9 cellular contexts compared by ENCODE assay signal in genomic region chr4:140609548-140610425, GRCh38. TPM values are rescaled to one million over a fixed set of nuclear protein-coding genes. Genes with fewer than 3 reads are reported as not detected.
A peak's percentile ranks its signal among the peaks of the same experiment; 100 is the strongest.
DNase-seq lines count a peak whose midpoint lies in the region; ATAC-seq lines count a peak whose summit lies in the region.
"Had no signal": no experiment of that assay in that cellular context is flagged by ENCODE, and none has a peak within 500 bp of the region (broad histone marks: within the 10 kb centered on the region; RNA-seq: fewer than 3 reads in every experiment).

No MANE protein-coding gene starts in this region.

- peak; percentile 52 for DNase-seq in ACHN
- DNase-seq in NCI-H1436 (lab: John Stamatoyannopoulos, UW) = peak; percentile 57
- DNase-seq in SW480 (ENCODE audit: low spot score) = peak; percentile 52
- peak; percentile 55 for DNase-seq in germinal center (ENCODE audit: low spot score)
- DNase-seq in renal cortical epithelial cell (ENCODE audit: low read depth) = peak; percentile 52
- DNase-seq in activated CD4-positive, alpha-beta T cell treated with anti-CD3 and anti-CD28 coated beads for 48 hours = no peak

- ATAC-seq in GM18499 (IDR thresholded peaks at IDR 0.05; ENCODE audit: insufficient read depth, unreplicated experiment) (peak; percentile 85), HG02884 (IDR thresholded peaks at IDR 0.05; ENCODE audit: unreplicated experiment) (peak; percentile 89)

- in situ Hi-C loops in ACHN (cut with HindIII; ENCODE audit: low pct_ligation_motif_present, low pct_unique_long_range_greater_than_20kb, low sequenced_read_pairs) = no loop called here

RNA-seq across cellular contexts. Expression of gene UCP1, which starts 41.0 kb away (rescaled TPM):
- total RNA-seq in renal cortical epithelial cell = not detected in 2 replicates
- total RNA-seq: subcutaneous adipose tissue had no signal
